ENCODE assay signal across 25 cellular contexts in genomic region chr4:109887071-109887470, GRCh38. TPM values are rescaled to one million over a fixed set of nuclear protein-coding genes. Genes with fewer than 3 reads are reported as not detected.
DNase-seq lines count a peak whose midpoint lies in the region; ATAC-seq and TF ChIP-seq lines count a peak whose summit lies in the region.
"Had no signal": no experiment of that assay in that cellular context is flagged by ENCODE, and none has a peak within 500 bp of the region (broad histone marks: within the 10 kb centered on the region; RNA-seq: fewer than 3 reads in every experiment).

No MANE protein-coding gene starts in this region.

- TF ChIP-seq POLR2A in gastrocnemius medialis (IDR thresholded peaks at IDR 0.05) = no peak

- H3K27ac Mint-ChIP-seq in neural progenitor cell = no peak overlapping the region
- H3K27ac Mint-ChIP-seq: CD14-positive monocyte; CD4-positive, alpha-beta T cell; CD8-positive, alpha-beta memory T cell; GM23338; H9 had no signal

- H3K4me1 ChIP-seq in A673 (ENCODE audit: insufficient read depth, low read length, poor library complexity, severe bottlenecking) = peaks cover 12% of the 10 kb centered on the region
- H3K4me1 ChIP-seq in mesenchymal stem cell (ENCODE audit: control insufficient read depth, insufficient read depth, low read depth, low read length) = no peaks in the 10 kb centered on the region
- H3K4me1 ChIP-seq in neural progenitor cell = no peaks in the 10 kb centered on the region
- H3K4me1 ChIP-seq in gastrocnemius medialis = peaks cover 0 to 22% of the 10 kb centered on the region in 2 donors
- H3K4me1 ChIP-seq: BE2C; BLaER1 treated with 17β-estradiol and CSF1 and Interleukin-3, amounts not matched to agents 10 nM and 100 nM had no signal

- DNase-seq in A673 (ENCODE audit: low spot score) (peak; percentile 61), SK-N-MC (ENCODE audit: low read depth, low spot score) (peak; percentile 56), mesenchymal stem cell (no peak), neural progenitor cell (ENCODE audit: low spot score) (no peak), HuH-7.5 (ENCODE audit: low spot score) (no peak), gastrocnemius medialis (no peak)
- DNase-seq: ACHN; AML-193; BE2C; CD4-positive, alpha-beta T cell; CD8-positive, alpha-beta memory T cell; DMS 273 treated with DMSO at 0.1 percent for 48 hours; DMS79; EL; GDM1; H9 had no signal

- H2BK12ac ChIP-seq in mesenchymal stem cell (ENCODE audit: low read length in 2 of 2) = no peak overlapping the region

- intact Hi-C loops in A673 (cut with micrococcal nuclease; ENCODE audit: unreplicated experiment) = no loop called here
- intact Hi-C loops in gastrocnemius medialis (cut with DNase I; ENCODE audit: low total_unique reads) = no loop called here

- H3K4me2 ChIP-seq in mesenchymal stem cell (ENCODE audit: low read length, poor library complexity, severe bottlenecking) (no peak overlapping the region), neural progenitor cell (no peak overlapping the region)
- H3K4me2 ChIP-seq: BLaER1 treated with 17β-estradiol and CSF1 and Interleukin-3, amounts not matched to agents 10 nM and 100 nM; GM23338 had no signal

- H3K4me3 Mint-ChIP-seq in neural progenitor cell = no peak overlapping the region
- H3K4me3 Mint-ChIP-seq: CD14-positive monocyte; CD4-positive, alpha-beta T cell; CD8-positive, alpha-beta memory T cell; GM23338; H9 had no signal

- H3K27me3 ChIP-seq in A673 (replicated peaks; ENCODE audit: insufficient read depth, low read depth, low read length, poor library complexity) (no peaks in the 10 kb centered on the region), mesenchymal stem cell (ENCODE audit: control insufficient read depth in 1 of 2, insufficient read depth in 1 of 2, low read length in 2 of 2) (no peaks in the 10 kb centered on the region), neural progenitor cell (no peaks in the 10 kb centered on the region), gastrocnemius medialis (no peaks in the 10 kb centered on the region)
- H3K27me3 ChIP-seq: BE2C; BLaER1 treated with 17β-estradiol and CSF1 and Interleukin-3, amounts not matched to agents 10 nM and 100 nM had no signal

- no peak overlapping the region for H3K23ac ChIP-seq in mesenchymal stem cell (ENCODE audit: low read length in 2 of 2)

- CTCF ChIA-PET in A673 (lab: Charles Lee) = interaction anchor here (0.7 kb wide), 1 partner anchor 92 kb away, joined by 3 read pairs; no protein-coding TSS in a partner anchor

- ATAC-seq in HG02852 (IDR thresholded peaks at IDR 0.05; ENCODE audit: unreplicated experiment) = no peak
- no peak for ATAC-seq in HG03095 (IDR thresholded peaks at IDR 0.05; ENCODE audit: unreplicated experiment)
- no peak for ATAC-seq in gastrocnemius medialis
- ATAC-seq: GM12878, GM23338, HCT116 had no signal

- BruUV-seq in A673 (replicated peaks; lab: Mats Ljungman, UMichigan) = no TSS peak

- no peak overlapping the region for H3K18ac ChIP-seq in mesenchymal stem cell (ENCODE audit: low read depth in 1 of 2, low read length in 2 of 2)

- H2AK5ac ChIP-seq in mesenchymal stem cell (ENCODE audit: low read length, severe bottlenecking) = no peak overlapping the region

- no peaks in the 10 kb centered on the region for H4K20me1 ChIP-seq in neural progenitor cell (ENCODE audit: low read depth)
- H4K20me1 ChIP-seq: BLaER1 treated with 17β-estradiol and CSF1 and Interleukin-3, amounts not matched to agents 10 nM and 100 nM had no signal

- H3K79me1 ChIP-seq in mesenchymal stem cell (replicated peaks; ENCODE audit: low read length, poor library complexity, severe bottlenecking) = no peaks in the 10 kb centered on the region

- no peaks in the 10 kb centered on the region for H3K4me1 Mint-ChIP-seq in neural progenitor cell
- H3K4me1 Mint-ChIP-seq: CD14-positive monocyte; CD8-positive, alpha-beta memory T cell; GM23338; H9 had no signal

- H3K27ac ChIP-seq in A673 (ENCODE audit: low read depth, low read length, poor library complexity, severe bottlenecking) = no peak overlapping the region
- H3K27ac ChIP-seq in SK-N-MC = peak overlapping the region; percentile 37
- no peak overlapping the region for H3K27ac ChIP-seq in mesenchymal stem cell (ENCODE audit: low read length, poor library complexity, severe bottlenecking)
- H3K27ac ChIP-seq in neural progenitor cell = no peak overlapping the region
- H3K27ac ChIP-seq in gastrocnemius medialis = peak overlapping the region in 1 of 4 donors; percentile 68
- H3K27ac ChIP-seq: 22Rv1; BLaER1 treated with 17β-estradiol and CSF1 and Interleukin-3, amounts not matched to agents 10 nM and 100 nM had no signal

- no peak overlapping the region for H2BK5ac ChIP-seq in mesenchymal stem cell (ENCODE audit: low read depth, low read length, poor library complexity, severe bottlenecking)

- no peaks in the 10 kb centered on the region for H3K36me3 ChIP-seq in A673 (ENCODE audit: insufficient read depth, low read length, poor library complexity, severe bottlenecking)
- H3K36me3 ChIP-seq in SK-N-MC (ENCODE audit: insufficient read depth, low read length) = no peaks in the 10 kb centered on the region
- no peaks in the 10 kb centered on the region for H3K36me3 ChIP-seq in mesenchymal stem cell (ENCODE audit: control insufficient read depth in 1 of 2, insufficient read depth in 2 of 2, low read depth in 1 of 2, low read length in 2 of 2)
- no peaks in the 10 kb centered on the region for H3K36me3 ChIP-seq in neural progenitor cell
- H3K36me3 ChIP-seq in gastrocnemius medialis = no peaks in the 10 kb centered on the region
- H3K36me3 ChIP-seq: BE2C; BLaER1 treated with 17β-estradiol and CSF1 and Interleukin-3, amounts not matched to agents 10 nM and 100 nM had no signal

- POLR2A ChIA-PET in A673 (lab: Charles Lee; ENCODE audit: low non-redundant PET) = no interaction called here

- no peak overlapping the region for H3K4me3 ChIP-seq in A673 (ENCODE audit: low read depth, low read length, poor library complexity, severe bottlenecking)
- no peak overlapping the region for H3K4me3 ChIP-seq in SK-N-MC
- H3K4me3 ChIP-seq in mesenchymal stem cell (ENCODE audit: insufficient read depth in 1 of 2, low read depth in 1 of 2, low read length in 2 of 2) = no peak overlapping the region
- H3K4me3 ChIP-seq in neural progenitor cell = no peak overlapping the region
- no peak overlapping the region for H3K4me3 ChIP-seq in gastrocnemius medialis
- H3K4me3 ChIP-seq: BLaER1 treated with 17β-estradiol and CSF1 and Interleukin-3, amounts not matched to agents 10 nM and 100 nM; GM12878; GM23338 had no signal

- H2BK15ac ChIP-seq in mesenchymal stem cell (ENCODE audit: low read depth, poor library complexity, severe bottlenecking) = no peak overlapping the region

- no peak overlapping the region for H3K4ac ChIP-seq in mesenchymal stem cell (ENCODE audit: low read depth in 1 of 2, low read length in 2 of 2)

- no peaks in the 10 kb centered on the region for H3K79me2 ChIP-seq in neural progenitor cell (ENCODE audit: low read depth)

- no peak overlapping the region for H3K9ac ChIP-seq in SK-N-MC (ENCODE audit: insufficient read length)
- H3K9ac ChIP-seq in mesenchymal stem cell (ENCODE audit: low read length) = no peak overlapping the region
- H3K9ac ChIP-seq in neural progenitor cell = no peak overlapping the region
- H3K9ac ChIP-seq: BLaER1 treated with 17β-estradiol and CSF1 and Interleukin-3, amounts not matched to agents 10 nM and 100 nM had no signal

- 40% methylated on average over 5 of the region's 6 CpGs for WGBS in mesenchymal stem cell

- H3F3A ChIP-seq in neural progenitor cell (ENCODE audit: low read depth) = no peaks in the 10 kb centered on the region

- no peaks in the 10 kb centered on the region for H3K27me3 Mint-ChIP-seq in neural progenitor cell (ENCODE audit: insufficient read depth, low read depth)
- H3K27me3 Mint-ChIP-seq: CD4-positive, alpha-beta T cell had no signal

- H3K9me3 ChIP-seq in A673 (ENCODE audit: low read depth, low read length, poor library complexity, severe bottlenecking) (no peaks in the 10 kb centered on the region), SK-N-MC (ENCODE audit: low read depth, low read length) (no peaks in the 10 kb centered on the region), mesenchymal stem cell (ENCODE audit: control insufficient read depth, low read length) (no peaks in the 10 kb centered on the region), neural progenitor cell (ENCODE audit: low read depth) (no peaks in the 10 kb centered on the region), gastrocnemius medialis (no peaks in the 10 kb centered on the region)
- H3K9me3 ChIP-seq: BE2C; BLaER1 treated with 17β-estradiol and CSF1 and Interleukin-3, amounts not matched to agents 10 nM and 100 nM had no signal

- no peaks in the 10 kb centered on the region for H3K9me3 Mint-ChIP-seq in neural progenitor cell
- H3K9me3 Mint-ChIP-seq: CD14-positive monocyte, GM23338, H9 had no signal

- in situ Hi-C loops in gastrocnemius medialis (cut with MboI; ENCODE audit: low sequenced_read_pairs in 4 of 4) = no loop called here

- peak overlapping the region; percentile 23 for H4K8ac ChIP-seq in mesenchymal stem cell (ENCODE audit: low read length)

- no peak for TF ChIP-seq CTCF in A673 (conservative IDR thresholded peaks at IDR 0.05; ENCODE audit: low read depth, low read length)
- TF ChIP-seq CTCF in neural progenitor cell (IDR thresholded peaks at IDR 0.05) = no peak
- TF ChIP-seq CTCF in gastrocnemius medialis (IDR thresholded peaks at IDR 0.05 in 4 of 5, conservative IDR thresholded peaks at IDR 0.05 in 1 of 5) = no peak

- H2AFZ ChIP-seq in mesenchymal stem cell (ENCODE audit: low read depth, low read length) (no peak overlapping the region), neural progenitor cell (replicated peaks) (peak overlapping the region; percentile 82)
- H2AFZ ChIP-seq: GM23338 had no signal

- H2BK120ac ChIP-seq in mesenchymal stem cell (ENCODE audit: low read depth, low read length) = no peak overlapping the region

- no peaks in the 10 kb centered on the region for H3K36me3 Mint-ChIP-seq in neural progenitor cell
- H3K36me3 Mint-ChIP-seq: CD14-positive monocyte; CD8-positive, alpha-beta memory T cell had no signal

- H3K14ac ChIP-seq in mesenchymal stem cell (ENCODE audit: low read length in 2 of 2) = no peak overlapping the region

- no peak overlapping the region for H4K91ac ChIP-seq in mesenchymal stem cell (ENCODE audit: low read length)

RNA-seq across cellular contexts. Expression of gene EGF, which starts 25.6 kb away (rescaled TPM):
- total RNA-seq in A673 (2021) = 24.6 and 26.7 TPM in 2 replicates
- 0.95 TPM for polyA plus RNA-seq in mesenchymal stem cell (2013, experiment 1 of 2)
- 0.77 TPM for polyA plus RNA-seq in mesenchymal stem cell (2013, experiment 2 of 2)
- 6.2 and 6.6 TPM in 2 replicates for total RNA-seq in neural progenitor cell (ENCODE audit: low replicate concordance)
- total RNA-seq in gastrocnemius medialis = 10 to 100 TPM; 12.1 to 58.5 (median 21.3) TPM
- total RNA-seq: CD4-positive, alpha-beta T cell; CD8-positive, alpha-beta memory T cell had no signal
- polyA plus RNA-seq: CD8-positive, alpha-beta memory T cell had no signal

RNA-seq across cellular contexts. Expression of gene LRIT3, which starts 39.2 kb away (rescaled TPM):
- 0.26 and 0.33 TPM in 2 replicates for total RNA-seq in A673 (2021)
- 0.03 TPM for polyA plus RNA-seq in mesenchymal stem cell (2013, experiment 1 of 2)
- 0.03 TPM for polyA plus RNA-seq in mesenchymal stem cell (2013, experiment 2 of 2)
- 0.09 and 0.15 TPM in 2 replicates for total RNA-seq in neural progenitor cell (ENCODE audit: low replicate concordance)
- under 1 TPM in 2 of 4 donors, not detected in 2; 0.15 to 0.25 TPM for total RNA-seq in gastrocnemius medialis
- total RNA-seq: GM12878, H4 had no signal
- polyA plus RNA-seq: CD14-positive monocyte; CD8-positive, alpha-beta memory T cell; GM23338 had no signal

RNA-seq across cellular contexts. Expression of gene RRH, which starts 59.3 kb away (rescaled TPM):
- 0.28 and 0.47 TPM in 2 replicates for total RNA-seq in A673 (2021)
- polyA plus RNA-seq in mesenchymal stem cell (2013, experiment 1 of 2) = 0.03 TPM
- 0.03 TPM for polyA plus RNA-seq in mesenchymal stem cell (2013, experiment 2 of 2)
- not detected in 2 replicates for total RNA-seq in neural progenitor cell (ENCODE audit: low replicate concordance)
- not detected for total RNA-seq in gastrocnemius medialis
- total RNA-seq: CD4-positive, alpha-beta T cell; GM12878; GM23338; H4; H9 had no signal
- polyA plus RNA-seq: CD14-positive monocyte; CD8-positive, alpha-beta memory T cell; GM23338 had no signal

Comparison
In these comparisons a context has a peak if more than half of its experiments do, and no peak if none do; other contexts are left out.
1. DNase-seq: peak in A673 (single experiment) and SK-N-MC (single experiment); none in mesenchymal stem cell (single experiment), neural progenitor cell (single experiment), HuH-7.5 (single experiment) and gastrocnemius medialis (0 of 2).